18 cellular contexts compared by ENCODE assay signal in the genomic region with DNA sequence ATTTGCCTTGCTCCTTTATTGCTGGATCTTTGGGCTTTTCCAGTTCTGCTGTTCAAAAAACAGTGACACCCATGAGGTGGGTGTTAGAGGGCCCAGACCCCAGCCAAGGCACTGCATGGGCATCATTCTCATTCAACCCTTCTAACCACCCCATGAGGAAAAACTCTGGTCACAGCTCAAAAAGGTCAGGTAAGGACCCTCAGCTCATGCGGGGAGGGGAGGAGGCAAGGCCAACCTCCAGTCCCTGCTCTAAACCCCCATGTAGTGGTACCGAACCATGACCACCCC.
"Had no signal": no experiment of that assay in that cellular context is flagged by ENCODE, and none has a peak within 500 bp of the region (broad histone marks: within the 10 kb centered on the region; RNA-seq: fewer than 3 reads in every experiment).

No MANE protein-coding gene starts in this region.

- H3K4me3 Mint-ChIP-seq: mesothelial cell of epicardium, natural killer cell, neural crest cell had no signal

- H3K4me3 ChIP-seq: esophagus muscularis mucosa, gastrocnemius medialis, heart right ventricle, skin epidermis, stomach, thoracic aorta, uterus had no signal

- H3K27ac ChIP-seq: esophagus muscularis mucosa, heart right ventricle, stomach, thoracic aorta, uterus had no signal

- H3K9me3 Mint-ChIP-seq: mesothelial cell of epicardium, natural killer cell, neural crest cell had no signal

- H3K36me3 Mint-ChIP-seq: natural killer cell had no signal

- H3K27me3 ChIP-seq: esophagus muscularis mucosa, gastrocnemius medialis, heart right ventricle, stomach, uterus had no signal

- H3K36me3 ChIP-seq: uterus had no signal

- H3K27ac Mint-ChIP-seq: natural killer cell had no signal

- DNase-seq: effector memory CD4-positive, alpha-beta T cell; gastrocnemius medialis; heart right ventricle; hypothalamus; kidney glomerular epithelial cell; natural killer cell; posterior cingulate gyrus; stimulated activated CD4-positive, alpha-beta T cell treated with anti-CD3 and anti-CD28 coated beads, Interleukin-2, amount 100 ng/mL, for 24 hours; stimulated activated naive CD4-positive, alpha-beta T cell; stomach; substantia nigra; uterus had no signal

- H3K9me3 ChIP-seq: gastrocnemius medialis, stomach, thoracic aorta, uterus had no signal

- H3K4me1 ChIP-seq: uterus had no signal

- FAIRE-seq: islet of Langerhans had no signal
